ENCODE assay signal across 8 cellular contexts in the genomic region with DNA sequence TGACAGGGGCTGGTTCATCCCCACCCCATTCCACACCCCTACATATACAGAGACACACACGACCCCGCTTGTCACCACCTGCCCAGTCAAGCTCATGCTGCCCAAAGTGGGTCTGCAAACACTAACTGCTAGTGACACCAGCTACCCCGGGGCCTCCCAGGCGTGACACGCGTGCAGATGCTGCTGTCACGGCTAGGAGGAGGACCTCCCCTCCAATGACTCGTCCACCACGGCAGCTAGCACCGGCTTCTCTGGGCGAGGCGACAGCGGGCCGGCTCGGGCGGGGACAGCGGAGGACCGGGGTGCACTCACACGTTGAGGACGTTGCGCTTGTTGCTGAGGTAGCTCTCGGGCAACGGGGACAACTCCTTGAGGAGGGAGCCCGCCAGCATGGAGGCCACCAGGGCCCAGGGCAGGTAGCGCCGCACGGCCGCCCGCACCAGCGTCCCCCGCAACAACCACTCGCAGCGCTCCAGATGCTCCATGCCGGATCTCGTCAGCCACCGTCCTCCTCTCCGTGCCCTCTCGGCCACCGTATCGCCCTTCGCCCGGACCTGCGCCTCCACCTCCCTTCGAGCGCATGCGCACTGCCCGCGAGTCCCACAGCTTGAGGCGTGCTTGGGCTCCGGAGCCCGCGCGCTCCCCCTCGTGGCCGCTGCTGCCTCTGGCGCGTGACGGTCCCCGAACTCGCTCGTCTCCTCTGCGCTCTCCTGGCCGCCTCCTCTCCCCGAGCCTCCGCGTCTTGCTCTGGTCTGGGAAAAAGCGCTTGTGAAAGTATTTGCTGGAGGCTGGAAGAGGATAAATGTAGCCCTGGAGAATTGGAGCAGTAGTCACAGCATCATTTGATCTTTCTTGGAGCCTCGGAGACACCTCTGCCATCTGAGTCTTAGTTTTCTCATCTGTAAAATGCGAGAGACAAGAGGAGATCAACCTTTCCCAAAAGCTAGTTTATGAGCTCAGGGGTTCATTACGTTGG. TPM values are rescaled to one million over a fixed set of nuclear protein-coding genes. Genes with fewer than 3 reads are reported as not detected.
A peak's percentile ranks its signal among the peaks of the same experiment; 100 is the strongest.
DNase-seq lines count a peak whose midpoint lies in the region; ATAC-seq and TF ChIP-seq lines count a peak whose summit lies in the region.

A gene with protein sequence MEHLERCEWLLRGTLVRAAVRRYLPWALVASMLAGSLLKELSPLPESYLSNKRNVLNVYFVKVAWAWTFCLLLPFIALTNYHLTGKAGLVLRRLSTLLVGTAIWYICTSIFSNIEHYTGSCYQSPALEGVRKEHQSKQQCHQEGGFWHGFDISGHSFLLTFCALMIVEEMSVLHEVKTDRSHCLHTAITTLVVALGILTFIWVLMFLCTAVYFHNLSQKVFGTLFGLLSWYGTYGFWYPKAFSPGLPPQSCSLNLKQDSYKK (minus strand): TSS at position 539 of the 976 bp plus-strand sequence. CDS start 54 bp downstream, at position 485.

- H3K27me3 Mint-ChIP-seq in CD4-positive, CD25-positive, alpha-beta regulatory T cell, result peaks cover 16% of the 10 kb centered on the region

- H3K4me1 Mint-ChIP-seq in CD4-positive, CD25-positive, alpha-beta regulatory T cell, result peaks cover 4 to 30% (median 19%) of the 10 kb centered on the region in 4 donors

- peak within 1 kb of the TSS; percentile 70 for H3K4me3 ChIP-seq in CD4-positive, CD25-positive, alpha-beta regulatory T cell (ENCODE audit: low read depth, low read length)
- H3K4me3 ChIP-seq in right lobe of liver, result peak within 1 kb of the TSS; percentile 98

- H3K27me3 ChIP-seq in CD4-positive, CD25-positive, alpha-beta regulatory T cell (ENCODE audit: control insufficient read depth, insufficient read depth, low read length), result no peaks in the 10 kb centered on the region
- H3K27me3 ChIP-seq in right lobe of liver, result no peaks in the 10 kb centered on the region

- H3K27ac ChIP-seq in CD4-positive, CD25-positive, alpha-beta regulatory T cell (ENCODE audit: insufficient read depth, low read length, poor library complexity, severe bottlenecking), result peak within 1 kb of the TSS; percentile 72
- peak within 1 kb of the TSS; percentile 36 to 62 (median 55) for H3K27ac ChIP-seq in right lobe of liver

- H3K9me3 ChIP-seq in CD4-positive, CD25-positive, alpha-beta regulatory T cell (ENCODE audit: control insufficient read depth in 2 of 2, low read length in 2 of 2), result no peaks in the 10 kb centered on the region
- no peaks in the 10 kb centered on the region for H3K9me3 ChIP-seq in right lobe of liver

- intact Hi-C loops in right lobe of liver (cut with DNase I), result loop anchor here in 1 of 2 donors (5.0 kb wide), 1 partner anchor 94 kb away; no protein-coding TSS in a partner anchor

- peak; percentile 96 to 97 (median 97) for TF ChIP-seq CTCF in right lobe of liver (IDR thresholded peaks at IDR 0.05)

- peaks cover 0 to under 1% (median 0%) of the 10 kb centered on the region in 7 donors for H3K9me3 Mint-ChIP-seq in CD4-positive, CD25-positive, alpha-beta regulatory T cell

- peak; percentile 98 for DNase-seq in CD4-positive, CD25-positive, alpha-beta regulatory T cell
- DNase-seq in NCI-H748 (lab: John Stamatoyannopoulos, UW; ENCODE audit: unreplicated experiment) (peak; percentile 95), dermis microvascular lymphatic vessel endothelial cell (ENCODE audit: low read depth in 2 of 2) (peak; percentile 93 to 98), right lobe of liver (peak; percentile 99)
- peak; percentile 96 to 97 for DNase-seq in activated CD4-positive, alpha-beta T cell treated with anti-CD3 and anti-CD28 coated beads, Interleukin-2, amount 50 U/mL, for 4 hours
- peak; percentile 99 for DNase-seq in stimulated activated CD4-positive, alpha-beta T cell treated with anti-CD3 and anti-CD28 coated beads, Interleukin-4, amount 100 ng/mL, for 24 hours

- peak within 1 kb of the TSS; percentile 88 to 96 (median 94) for H3K4me3 Mint-ChIP-seq in CD4-positive, CD25-positive, alpha-beta regulatory T cell

- 3% methylated on average over 24 of the region's 70 CpGs for WGBS in right lobe of liver (ENCODE audit: insufficient coverage, low coverage, low lambda C conversion rate, missing lambda C conversion rate)

- ATAC-seq in CD4-positive, CD25-positive, alpha-beta regulatory T cell (ENCODE audit: low read depth in 2 of 2), result peak; percentile 91 to 93
- ATAC-seq in GM19395 (IDR thresholded peaks at IDR 0.05; ENCODE audit: unreplicated experiment), result peak; percentile 88
- peak; percentile 81 for ATAC-seq in HG03558 (IDR thresholded peaks at IDR 0.05; ENCODE audit: extremely low read depth, unreplicated experiment)
- peak; percentile 98 to 99 (median 98) for ATAC-seq in right lobe of liver

- TF ChIP-seq POLR2A in right lobe of liver (IDR thresholded peaks at IDR 0.05), result peak; percentile 43

- H3K4me1 ChIP-seq in CD4-positive, CD25-positive, alpha-beta regulatory T cell (ENCODE audit: control insufficient read depth, insufficient read depth, low read length, poor library complexity, severe bottlenecking), result peaks cover 21% of the 10 kb centered on the region
- peaks cover 0 to 9% (median 0%) of the 10 kb centered on the region in 4 donors for H3K4me1 ChIP-seq in right lobe of liver

- H3K36me3 ChIP-seq in CD4-positive, CD25-positive, alpha-beta regulatory T cell (ENCODE audit: control insufficient read depth, insufficient read depth, low read length), result peaks cover 9% of the 10 kb centered on the region
- no peaks in the 10 kb centered on the region for H3K36me3 ChIP-seq in right lobe of liver

- peak within 1 kb of the TSS; percentile 86 to 96 (median 94) for H3K27ac Mint-ChIP-seq in CD4-positive, CD25-positive, alpha-beta regulatory T cell

- H3K36me3 Mint-ChIP-seq in CD4-positive, CD25-positive, alpha-beta regulatory T cell, result peaks cover 5% of the 10 kb centered on the region

RNA-seq across cellular contexts. Expression of the gene that starts here (rescaled TPM):
- 4.4 TPM for total RNA-seq in CD4-positive, CD25-positive, alpha-beta regulatory T cell
- polyA plus RNA-seq in CD4-positive, CD25-positive, alpha-beta regulatory T cell, result 1 to 10 TPM in 2 of 4 donors, under 1 TPM in 2; 0.73 to 2.4 (median 1.0) TPM
- total RNA-seq in dermis microvascular lymphatic vessel endothelial cell, result 6.3 and 7.2 TPM in 2 replicates
- total RNA-seq in right lobe of liver, result 1 to 10 TPM; 3.6 to 8.0 (median 6.4) TPM

Comparison
In these comparisons a context has a peak if more than half of its experiments do, and no peak if none do; other contexts are left out.
1. Peak in every context shown above with its lines: DNase-seq, ATAC-seq, H3K4me3 ChIP-seq and H3K27ac ChIP-seq.